Comparison of ENCODE assay signal across 42 cellular contexts in genomic region chr16:84021488-84021887, GRCh38. TPM values are rescaled to one million over a fixed set of nuclear protein-coding genes. Genes with fewer than 3 reads are reported as not detected.
"Had no signal": no experiment of that assay in that cellular context is flagged by ENCODE, and none has a peak within 500 bp of the region (broad histone marks: within the 10 kb centered on the region; RNA-seq: fewer than 3 reads in every experiment).

No MANE protein-coding gene starts in this region.

- H3K27me3 ChIP-seq: adrenal gland, ascending aorta, body of pancreas, brain microvascular endothelial cell, cardiac muscle cell had no signal

- H3K27ac Mint-ChIP-seq: activated naive CD4-positive, alpha-beta T cell treated with anti-CD3 and anti-CD28 coated beads for 36 hours; activated naive CD4-positive, alpha-beta T cell treated with anti-CD3 and anti-CD28 coated beads, Interleukin-2, amount 10 ng/mL, durations not matched to agents 7 days and 5 days; activated naive CD4-positive, alpha-beta T cell treated with anti-CD3 and anti-CD28 coated beads, Interleukin-2, amount 50 U/mL, for 24 hours; activated naive CD4-positive, alpha-beta T cell treated with anti-CD3 and anti-CD28 coated beads, Interleukin-2, amount 50 U/mL, for 72 hours; activated naive CD8-positive, alpha-beta T cell; activated naive CD8-positive, alpha-beta T cell treated with anti-CD3 and anti-CD28 coated beads for 36 hours; activated naive CD8-positive, alpha-beta T cell treated with anti-CD3 and anti-CD28 coated beads, Interleukin-2, amount 10 ng/mL, durations not matched to agents 7 days and 5 days; activated naive CD8-positive, alpha-beta T cell treated with anti-CD3 and anti-CD28 coated beads, Interleukin-2, amount 50 U/mL, for 24 hours; activated T-cell treated with anti-CD3 and anti-CD28 coated beads, Interleukin-2, amount 50 U/mL, for 24 hours; activated T-cell treated with anti-CD3 and anti-CD28 coated beads, Interleukin-2, amount 50 U/mL, for 72 hours; activated T-helper 1 cell treated with anti-CD3 and anti-CD28 coated beads, Interleukin-12 subunit alpha, Interleukin-12 subunit beta, Interleukin-2, Interleukin-4 antibody, amounts not matched to agents 30 ng/mL and 10 ng/mL and 1 ng/mL, durations not matched to agents 14 hours and 24 hours and 36 hours; activated T-helper 17 cell treated with anti-CD3 and anti-CD28 coated beads, Interleukin-2, amount 50 U/mL, for 72 hours; activated T-helper 2 cell treated with anti-CD3 and anti-CD28 coated beads, Interferon-gamma antibody, Interleukin-2, Interleukin-4, amounts not matched to agents 10 μg/mL and 5 μg/mL and 100 μg/mL, durations not matched to agents 14 hours and 24 hours and 36 hours; brain had no signal

- H3K9me3 ChIP-seq: adrenal gland had no signal

- H3K4me3 Mint-ChIP-seq: activated naive CD4-positive, alpha-beta T cell treated with anti-CD3 and anti-CD28 coated beads for 36 hours; activated naive CD4-positive, alpha-beta T cell treated with anti-CD3 and anti-CD28 coated beads, Interleukin-2, amount 10 ng/mL, durations not matched to agents 7 days and 5 days; activated naive CD4-positive, alpha-beta T cell treated with anti-CD3 and anti-CD28 coated beads, Interleukin-2, amount 50 U/mL, for 24 hours; activated naive CD8-positive, alpha-beta T cell; activated naive CD8-positive, alpha-beta T cell treated with anti-CD3 and anti-CD28 coated beads for 36 hours; activated naive CD8-positive, alpha-beta T cell treated with anti-CD3 and anti-CD28 coated beads, Interleukin-2, amount 10 ng/mL, durations not matched to agents 7 days and 5 days; activated naive CD8-positive, alpha-beta T cell treated with anti-CD3 and anti-CD28 coated beads, Interleukin-2, amount 50 U/mL, for 24 hours; activated T-cell treated with anti-CD3 and anti-CD28 coated beads, Interleukin-2, amount 50 U/mL, for 24 hours; activated T-cell treated with anti-CD3 and anti-CD28 coated beads, Interleukin-2, amount 50 U/mL, for 4 hours; activated T-cell treated with anti-CD3 and anti-CD28 coated beads, Interleukin-2, amount 50 U/mL, for 72 hours; activated T-helper 1 cell treated with anti-CD3 and anti-CD28 coated beads, Interleukin-12 subunit alpha, Interleukin-12 subunit beta, Interleukin-2, Interleukin-4 antibody, amounts not matched to agents 30 ng/mL and 10 ng/mL and 1 ng/mL, durations not matched to agents 14 hours and 24 hours and 36 hours; activated T-helper 17 cell treated with anti-CD3 and anti-CD28 coated beads, Interleukin-2, amount 50 U/mL, for 72 hours; brain; central memory CD8-positive, alpha-beta T cell had no signal

- H3K27ac ChIP-seq: adrenal gland, ascending aorta, body of pancreas, brain microvascular endothelial cell, breast epithelium, cardiac muscle cell had no signal

- H3K4me3 ChIP-seq: adrenal gland, ascending aorta, body of pancreas, breast epithelium, cardiac muscle cell had no signal

- H3K36me3 Mint-ChIP-seq: activated naive CD4-positive, alpha-beta T cell treated with anti-CD3 and anti-CD28 coated beads, Interleukin-2, amount 10 ng/mL, durations not matched to agents 7 days and 5 days; activated naive CD4-positive, alpha-beta T cell treated with anti-CD3 and anti-CD28 coated beads, Interleukin-2, amount 50 U/mL, for 24 hours; activated naive CD8-positive, alpha-beta T cell treated with anti-CD3 and anti-CD28 coated beads for 36 hours; activated naive CD8-positive, alpha-beta T cell treated with anti-CD3 and anti-CD28 coated beads, Interleukin-2, amount 10 ng/mL, durations not matched to agents 7 days and 5 days had no signal

- ATAC-seq: activated naive CD4-positive, alpha-beta T cell treated with anti-CD3 and anti-CD28 coated beads, Interleukin-2, amount 50 U/mL, for 72 hours; activated naive CD8-positive, alpha-beta T cell treated with anti-CD3 and anti-CD28 coated beads, Interleukin-2, amount 50 U/mL, for 24 hours; activated T-cell treated with anti-CD3 and anti-CD28 coated beads, Interleukin-2, amount 50 U/mL, for 4 hours; activated T-cell treated with anti-CD3 and anti-CD28 coated beads, Interleukin-2, amount 50 U/mL, for 72 hours; activated T-helper 17 cell treated with anti-CD3 and anti-CD28 coated beads, Interleukin-2, amount 50 U/mL, for 72 hours; body of pancreas had no signal

- H3K36me3 ChIP-seq: adrenal gland, ascending aorta, brain microvascular endothelial cell, breast epithelium, cardiac muscle cell had no signal

- FAIRE-seq: astrocyte, bronchial epithelial cell had no signal

- H3K27me3 Mint-ChIP-seq: activated naive CD4-positive, alpha-beta T cell treated with anti-CD3 and anti-CD28 coated beads, Interleukin-2, amount 50 U/mL, for 24 hours had no signal

- H3K4me1 ChIP-seq: adrenal gland, ascending aorta, body of pancreas, breast epithelium had no signal

- DNase-seq: activated effector memory CD4-positive, alpha-beta T cell treated with anti-CD3 and anti-CD28 coated beads, Interleukin-2, amount 50 U/mL, for 16 hours; activated effector memory CD4-positive, alpha-beta T cell treated with Interleukin-2 at 50 U/mL for 16 hours; activated gamma-delta T cell; activated gamma-delta T cell treated with Interleukin-2 at 50 U/mL for 16 hours; activated naive CD4-positive, alpha-beta T cell; activated naive CD4-positive, alpha-beta T cell treated with anti-CD3 and anti-CD28 coated beads for 36 hours; activated naive CD4-positive, alpha-beta T cell treated with anti-CD3 and anti-CD28 coated beads, Interleukin-2, amount 10 ng/mL, durations not matched to agents 7 days and 5 days; activated naive CD4-positive, alpha-beta T cell treated with anti-CD3 and anti-CD28 coated beads, Interleukin-2, amount 50 U/mL, for 16 hours; activated naive CD4-positive, alpha-beta T cell treated with Interleukin-2 at 50 U/mL for 16 hours; activated naive CD8-positive, alpha-beta T cell treated with anti-CD3 and anti-CD28 coated beads for 36 hours; activated naive CD8-positive, alpha-beta T cell treated with anti-CD3 and anti-CD28 coated beads, Interleukin-2, amount 10 ng/mL, durations not matched to agents 7 days and 5 days; activated naive CD8-positive, alpha-beta T cell treated with anti-CD3 and anti-CD28 coated beads, Interleukin-2, amount 50 U/mL, for 24 hours; activated T-cell treated with anti-CD3 and anti-CD28 coated beads for 4 hours; activated T-cell treated with anti-CD3 and anti-CD28 coated beads, Interleukin-2, amount 50 U/mL, for 1 hour; activated T-cell treated with anti-CD3 and anti-CD28 coated beads, Interleukin-2, amount 50 U/mL, for 24 hours; activated T-cell treated with anti-CD3 and anti-CD28 coated beads, Interleukin-2, amount 50 U/mL, for 4 hours; activated T-cell treated with anti-CD3 and anti-CD28 coated beads, Interleukin-2, amount 50 U/mL, for 48 hours; activated T-cell treated with anti-CD3 and anti-CD28 coated beads, Interleukin-2, amount 50 U/mL, for 72 hours; adrenal gland; amniotic stem cell; amygdala; anterior cingulate cortex; aorta; body of pancreas; brain microvascular endothelial cell; caudate nucleus; central memory CD4-positive, alpha-beta T cell; cerebellar nuclear complex had no signal

- H3K4me1 Mint-ChIP-seq: activated naive CD4-positive, alpha-beta T cell treated with anti-CD3 and anti-CD28 coated beads, Interleukin-2, amount 10 ng/mL, durations not matched to agents 7 days and 5 days; activated naive CD4-positive, alpha-beta T cell treated with anti-CD3 and anti-CD28 coated beads, Interleukin-2, amount 50 U/mL, for 24 hours; activated naive CD8-positive, alpha-beta T cell treated with anti-CD3 and anti-CD28 coated beads for 36 hours; activated naive CD8-positive, alpha-beta T cell treated with anti-CD3 and anti-CD28 coated beads, Interleukin-2, amount 50 U/mL, for 24 hours; activated T-helper 17 cell treated with anti-CD3 and anti-CD28 coated beads, Interleukin-2, amount 50 U/mL, for 72 hours; central memory CD8-positive, alpha-beta T cell had no signal

RNA-seq across cellular contexts. Expression of gene SLC38A8, which starts 21.1 kb away (rescaled TPM):
- total RNA-seq: activated naive CD4-positive, alpha-beta T cell treated with anti-CD3 and anti-CD28 coated beads for 36 hours; activated naive CD4-positive, alpha-beta T cell treated with anti-CD3 and anti-CD28 coated beads, Interleukin-2, amount 50 U/mL, for 72 hours; activated naive CD8-positive, alpha-beta T cell treated with anti-CD3 and anti-CD28 coated beads for 36 hours; activated naive CD8-positive, alpha-beta T cell treated with anti-CD3 and anti-CD28 coated beads, Interleukin-2, amount 10 ng/mL, durations not matched to agents 7 days and 5 days; activated T-cell treated with anti-CD3 and anti-CD28 coated beads, Interleukin-2, amount 50 U/mL, for 4 hours; activated T-cell treated with anti-CD3 and anti-CD28 coated beads, Interleukin-2, amount 50 U/mL, for 72 hours; activated T-helper 1 cell treated with anti-CD3 and anti-CD28 coated beads, Interleukin-12 subunit alpha, Interleukin-12 subunit beta, Interleukin-2, Interleukin-4 antibody, amounts not matched to agents 30 ng/mL and 10 ng/mL and 1 ng/mL, durations not matched to agents 14 hours and 24 hours and 36 hours; activated T-helper 17 cell treated with anti-CD3 and anti-CD28 coated beads, Interleukin-2, amount 50 U/mL, for 72 hours; activated T-helper 2 cell treated with anti-CD3 and anti-CD28 coated beads, Interferon-gamma antibody, Interleukin-2, Interleukin-4, amounts not matched to agents 10 μg/mL and 5 μg/mL and 100 μg/mL, durations not matched to agents 14 hours and 24 hours and 36 hours; aorta; ascending aorta; astrocyte; body of pancreas; breast epithelium; bronchial epithelial cell; cardiac muscle cell; cardiac septum had no signal
- polyA plus RNA-seq: aorta, cardiac muscle cell had no signal

RNA-seq across cellular contexts. Expression of gene NECAB2, which starts 53.4 kb away (rescaled TPM):
- total RNA-seq: activated naive CD4-positive, alpha-beta T cell treated with anti-CD3 and anti-CD28 coated beads for 36 hours; activated naive CD4-positive, alpha-beta T cell treated with anti-CD3 and anti-CD28 coated beads, Interleukin-2, amount 50 U/mL, for 72 hours; activated naive CD8-positive, alpha-beta T cell treated with anti-CD3 and anti-CD28 coated beads for 36 hours; activated naive CD8-positive, alpha-beta T cell treated with anti-CD3 and anti-CD28 coated beads, Interleukin-2, amount 10 ng/mL, durations not matched to agents 7 days and 5 days; activated T-cell treated with anti-CD3 and anti-CD28 coated beads, Interleukin-2, amount 50 U/mL, for 4 hours; activated T-helper 1 cell treated with anti-CD3 and anti-CD28 coated beads, Interleukin-12 subunit alpha, Interleukin-12 subunit beta, Interleukin-2, Interleukin-4 antibody, amounts not matched to agents 30 ng/mL and 10 ng/mL and 1 ng/mL, durations not matched to agents 14 hours and 24 hours and 36 hours; activated T-helper 17 cell treated with anti-CD3 and anti-CD28 coated beads, Interleukin-2, amount 50 U/mL, for 72 hours; activated T-helper 2 cell treated with anti-CD3 and anti-CD28 coated beads, Interferon-gamma antibody, Interleukin-2, Interleukin-4, amounts not matched to agents 10 μg/mL and 5 μg/mL and 100 μg/mL, durations not matched to agents 14 hours and 24 hours and 36 hours; ascending aorta; bronchial epithelial cell had no signal
- polyA plus RNA-seq: aorta had no signal
